In genomic region chr7:28617308-28617707, GRCh38 we compare ENCODE assay signal across 32 cellular contexts.
"Had no signal": no experiment of that assay in that cellular context is flagged by ENCODE, and none has a peak within 500 bp of the region (broad histone marks: within the 10 kb centered on the region; RNA-seq: fewer than 3 reads in every experiment).

No MANE protein-coding gene starts in this region.

- H3K4me1 Mint-ChIP-seq: activated CD4-positive, alpha-beta T cell treated with anti-CD3 and anti-CD28 coated beads for 36 hours; activated CD4-positive, alpha-beta T cell treated with anti-CD3 and anti-CD28 coated beads, Interleukin-2, amount 10 ng/mL, durations not matched to agents 24 days and 14 days; activated CD8-positive, alpha-beta memory T cell treated with anti-CD3 and anti-CD28 coated beads, Interleukin-2, amount 10 ng/mL, durations not matched to agents 7 days and 5 days; activated naive CD4-positive, alpha-beta T cell treated with anti-CD3 and anti-CD28 coated beads, Interleukin-2, amount 50 U/mL, for 24 hours; activated naive CD8-positive, alpha-beta T cell treated with anti-CD3 and anti-CD28 coated beads, Interleukin-2, amount 50 U/mL, for 24 hours had no signal

- DNase-seq: activated CD4-positive, alpha-beta memory T cell treated with anti-CD3 and anti-CD28 coated beads for 36 hours; activated CD4-positive, alpha-beta T cell treated with anti-CD3 and anti-CD28 coated beads for 36 hours; activated CD4-positive, alpha-beta T cell treated with anti-CD3 and anti-CD28 coated beads, Interleukin-2, amount 10 ng/mL, durations not matched to agents 24 days and 14 days; activated CD4-positive, CD25-positive, alpha-beta regulatory T cell; activated CD4-positive, CD25-positive, alpha-beta regulatory T cell treated with anti-CD3 and anti-CD28 coated beads, Interleukin-2, amount 50 U/mL, for 72 hours; activated CD8-positive, alpha-beta memory T cell treated with anti-CD3 and anti-CD28 coated beads, Interleukin-2, amount 10 ng/mL, durations not matched to agents 7 days and 5 days; activated CD8-positive, alpha-beta memory T cell treated with anti-CD3 and anti-CD28 coated beads, Interleukin-2, amount 50 U/mL, for 4 hours; activated CD8-positive, alpha-beta T cell treated with anti-CD3 and anti-CD28 coated beads, Interleukin-2, amount 10 ng/mL, durations not matched to agents 7 days and 5 days; activated effector memory CD4-positive, alpha-beta T cell treated with anti-CD3 and anti-CD28 coated beads, Interleukin-2, amount 50 U/mL, for 16 hours; activated naive CD4-positive, alpha-beta T cell treated with anti-CD3 and anti-CD28 coated beads for 36 hours; activated naive CD8-positive, alpha-beta T cell treated with anti-CD3 and anti-CD28 coated beads for 36 hours; activated naive CD8-positive, alpha-beta T cell treated with anti-CD3 and anti-CD28 coated beads, Interleukin-2, amount 50 U/mL, for 24 hours; activated T-cell treated with anti-CD3 and anti-CD28 coated beads, Interleukin-2, amount 50 U/mL, for 1 hour; activated T-cell treated with anti-CD3 and anti-CD28 coated beads, Interleukin-2, amount 50 U/mL, for 48 hours; adrenal gland; amygdala; aorta; body of pancreas; caudate nucleus; cortex of kidney; dermis blood vessel endothelial cell; effector CD4-positive, alpha-beta T cell; effector memory CD8-positive, alpha-beta T cell; erythroblast; esophagus squamous epithelium; foreskin melanocyte; head of caudate nucleus; T-helper 2 cell had no signal

- H3K4me1 ChIP-seq: adrenal gland, esophagus squamous epithelium had no signal

- H3K4me3 ChIP-seq: adrenal gland, body of pancreas, esophagus squamous epithelium had no signal

- H3K9me3 ChIP-seq: adrenal gland, body of pancreas, esophagus squamous epithelium had no signal

- H3K27me3 Mint-ChIP-seq: activated CD4-positive, alpha-beta memory T cell treated with anti-CD3 and anti-CD28 coated beads for 36 hours; activated CD4-positive, alpha-beta T cell treated with anti-CD3 and anti-CD28 coated beads, Interleukin-2, amount 10 ng/mL, durations not matched to agents 24 days and 14 days; activated CD8-positive, alpha-beta memory T cell treated with anti-CD3 and anti-CD28 coated beads, Interleukin-2, amount 10 ng/mL, durations not matched to agents 7 days and 5 days; activated naive CD8-positive, alpha-beta T cell treated with anti-CD3 and anti-CD28 coated beads for 36 hours; activated naive CD8-positive, alpha-beta T cell treated with anti-CD3 and anti-CD28 coated beads, Interleukin-2, amount 50 U/mL, for 24 hours had no signal

- H3K9me3 Mint-ChIP-seq: activated CD4-positive, alpha-beta memory T cell treated with anti-CD3 and anti-CD28 coated beads for 36 hours; activated CD4-positive, alpha-beta T cell treated with anti-CD3 and anti-CD28 coated beads, Interleukin-2, amount 10 ng/mL, durations not matched to agents 24 days and 14 days; activated naive CD4-positive, alpha-beta T cell treated with anti-CD3 and anti-CD28 coated beads for 36 hours; activated naive CD4-positive, alpha-beta T cell treated with anti-CD3 and anti-CD28 coated beads, Interleukin-2, amount 50 U/mL, for 24 hours; activated naive CD8-positive, alpha-beta T cell treated with anti-CD3 and anti-CD28 coated beads for 36 hours; activated naive CD8-positive, alpha-beta T cell treated with anti-CD3 and anti-CD28 coated beads, Interleukin-2, amount 50 U/mL, for 24 hours; activated T-helper 1 cell treated with anti-CD3 and anti-CD28 coated beads, Interleukin-12 subunit alpha, Interleukin-12 subunit beta, Interleukin-2, Interleukin-4 antibody, amounts not matched to agents 30 ng/mL and 10 ng/mL and 1 ng/mL, durations not matched to agents 14 hours and 24 hours and 36 hours; activated T-helper 2 cell treated with anti-CD3 and anti-CD28 coated beads, Interferon-gamma antibody, Interleukin-2, Interleukin-4, amounts not matched to agents 10 μg/mL and 5 μg/mL and 100 μg/mL, durations not matched to agents 14 hours and 24 hours and 36 hours; effector memory CD8-positive, alpha-beta T cell had no signal

- H3K36me3 ChIP-seq: adrenal gland, esophagus squamous epithelium had no signal

- H3K36me3 Mint-ChIP-seq: activated CD4-positive, alpha-beta memory T cell treated with anti-CD3 and anti-CD28 coated beads for 36 hours; activated CD8-positive, alpha-beta memory T cell treated with anti-CD3 and anti-CD28 coated beads, Interleukin-2, amount 10 ng/mL, durations not matched to agents 7 days and 5 days; activated naive CD4-positive, alpha-beta T cell treated with anti-CD3 and anti-CD28 coated beads, Interleukin-2, amount 50 U/mL, for 24 hours; activated naive CD8-positive, alpha-beta T cell treated with anti-CD3 and anti-CD28 coated beads for 36 hours had no signal

- H3K27ac Mint-ChIP-seq: activated CD4-positive, alpha-beta memory T cell treated with anti-CD3 and anti-CD28 coated beads for 36 hours; activated CD4-positive, alpha-beta T cell treated with anti-CD3 and anti-CD28 coated beads for 36 hours; activated CD4-positive, alpha-beta T cell treated with anti-CD3 and anti-CD28 coated beads, Interleukin-2, amount 10 ng/mL, durations not matched to agents 24 days and 14 days; activated CD8-positive, alpha-beta memory T cell treated with anti-CD3 and anti-CD28 coated beads, Interleukin-2, amount 10 ng/mL, durations not matched to agents 7 days and 5 days; activated CD8-positive, alpha-beta T cell treated with anti-CD3 and anti-CD28 coated beads, Interleukin-2, amount 10 ng/mL, durations not matched to agents 7 days and 5 days; activated naive CD4-positive, alpha-beta T cell treated with anti-CD3 and anti-CD28 coated beads for 36 hours; activated naive CD4-positive, alpha-beta T cell treated with anti-CD3 and anti-CD28 coated beads, Interleukin-2, amount 50 U/mL, for 24 hours; activated naive CD8-positive, alpha-beta T cell treated with anti-CD3 and anti-CD28 coated beads for 36 hours; activated naive CD8-positive, alpha-beta T cell treated with anti-CD3 and anti-CD28 coated beads, Interleukin-2, amount 50 U/mL, for 24 hours; activated T-helper 1 cell treated with anti-CD3 and anti-CD28 coated beads, Interleukin-12 subunit alpha, Interleukin-12 subunit beta, Interleukin-2, Interleukin-4 antibody, amounts not matched to agents 30 ng/mL and 10 ng/mL and 1 ng/mL, durations not matched to agents 14 hours and 24 hours and 36 hours; activated T-helper 2 cell treated with anti-CD3 and anti-CD28 coated beads, Interferon-gamma antibody, Interleukin-2, Interleukin-4, amounts not matched to agents 10 μg/mL and 5 μg/mL and 100 μg/mL, durations not matched to agents 14 hours and 24 hours and 36 hours; effector memory CD8-positive, alpha-beta T cell had no signal

- H3K27ac ChIP-seq: adrenal gland, body of pancreas, esophagus squamous epithelium had no signal

- FAIRE-seq: colon had no signal

- ATAC-seq: activated CD4-positive, alpha-beta T cell treated with anti-CD3 and anti-CD28 coated beads for 36 hours; activated CD8-positive, alpha-beta memory T cell treated with anti-CD3 and anti-CD28 coated beads, Interleukin-2, amount 10 ng/mL, durations not matched to agents 7 days and 5 days; activated CD8-positive, alpha-beta T cell treated with anti-CD3 and anti-CD28 coated beads, Interleukin-2, amount 10 ng/mL, durations not matched to agents 7 days and 5 days; activated naive CD8-positive, alpha-beta T cell treated with anti-CD3 and anti-CD28 coated beads, Interleukin-2, amount 50 U/mL, for 24 hours; body of pancreas; effector memory CD8-positive, alpha-beta T cell had no signal

- H3K4me3 Mint-ChIP-seq: activated CD4-positive, alpha-beta memory T cell treated with anti-CD3 and anti-CD28 coated beads for 36 hours; activated CD4-positive, alpha-beta T cell treated with anti-CD3 and anti-CD28 coated beads for 36 hours; activated CD4-positive, alpha-beta T cell treated with anti-CD3 and anti-CD28 coated beads, Interleukin-2, amount 10 ng/mL, durations not matched to agents 24 days and 14 days; activated CD8-positive, alpha-beta memory T cell treated with anti-CD3 and anti-CD28 coated beads, Interleukin-2, amount 10 ng/mL, durations not matched to agents 7 days and 5 days; activated CD8-positive, alpha-beta T cell treated with anti-CD3 and anti-CD28 coated beads, Interleukin-2, amount 10 ng/mL, durations not matched to agents 7 days and 5 days; activated naive CD4-positive, alpha-beta T cell treated with anti-CD3 and anti-CD28 coated beads for 36 hours; activated naive CD4-positive, alpha-beta T cell treated with anti-CD3 and anti-CD28 coated beads, Interleukin-2, amount 50 U/mL, for 24 hours; activated naive CD8-positive, alpha-beta T cell treated with anti-CD3 and anti-CD28 coated beads for 36 hours; activated naive CD8-positive, alpha-beta T cell treated with anti-CD3 and anti-CD28 coated beads, Interleukin-2, amount 50 U/mL, for 24 hours; activated T-helper 1 cell treated with anti-CD3 and anti-CD28 coated beads, Interleukin-12 subunit alpha, Interleukin-12 subunit beta, Interleukin-2, Interleukin-4 antibody, amounts not matched to agents 30 ng/mL and 10 ng/mL and 1 ng/mL, durations not matched to agents 14 hours and 24 hours and 36 hours; effector memory CD8-positive, alpha-beta T cell had no signal

- H3K27me3 ChIP-seq: adrenal gland, body of pancreas, esophagus squamous epithelium had no signal
